23 cellular contexts compared by ENCODE assay signal in genomic region chrX:1144293-1144692, GRCh38.
A peak's percentile ranks its signal among the peaks of the same experiment; 100 is the strongest.
DNase-seq lines count a peak whose midpoint lies in the region; ATAC-seq and TF ChIP-seq lines count a peak whose summit lies in the region.
"Had no signal": no experiment of that assay in that cellular context is flagged by ENCODE, and none has a peak within 500 bp of the region (broad histone marks: within the 10 kb centered on the region; RNA-seq: fewer than 3 reads in every experiment).

No MANE protein-coding gene starts in this region.

- no peaks in the 10 kb centered on the region for H3K9me3 Mint-ChIP-seq in type B pancreatic cell
- H3K9me3 Mint-ChIP-seq: CD4-positive, alpha-beta T cell; CD8-positive, alpha-beta memory T cell had no signal

- H3K4me3 ChIP-seq in esophagus muscularis mucosa (no peak overlapping the region), prostate gland (no peak overlapping the region), lower lobe of right lung (no peak overlapping the region)
- H3K4me3 ChIP-seq: A549; BLaER1 treated with 17β-estradiol and CSF1 and Interleukin-3, amounts not matched to agents 10 nM and 100 nM; GM12878; GM23338; HAP-1 had no signal

- H3K4me1 ChIP-seq in esophagus muscularis mucosa (no peaks in the 10 kb centered on the region), prostate gland (replicated peaks) (no peaks in the 10 kb centered on the region), lower lobe of right lung (no peaks in the 10 kb centered on the region)
- H3K4me1 ChIP-seq: A549; BE2C; BLaER1 treated with 17β-estradiol and CSF1 and Interleukin-3, amounts not matched to agents 10 nM and 100 nM; HAP-1 had no signal

- no peak overlapping the region for H3K4me3 Mint-ChIP-seq in type B pancreatic cell
- H3K4me3 Mint-ChIP-seq: CD14-positive monocyte; CD4-positive, alpha-beta T cell; CD8-positive, alpha-beta memory T cell; GM23338 had no signal

- ATAC-seq in lower lobe of right lung (no peak), HG03354 (IDR thresholded peaks at IDR 0.05; ENCODE audit: poor library complexity, severe bottlenecking, unreplicated experiment) (no peak)
- ATAC-seq: A549, GM12878, GM23338 had no signal

- H3K27ac ChIP-seq in esophagus muscularis mucosa (replicated peaks in 1 of 4) (no peak overlapping the region), prostate gland (no peak overlapping the region), lower lobe of right lung (no peak overlapping the region)
- H3K27ac ChIP-seq: A549; BLaER1 treated with 17β-estradiol and CSF1 and Interleukin-3, amounts not matched to agents 10 nM and 100 nM had no signal

- peaks cover 0 to 43% (median 0%) of the 10 kb centered on the region in 4 donors for H3K27me3 ChIP-seq in esophagus muscularis mucosa
- H3K27me3 ChIP-seq in prostate gland (replicated peaks; ENCODE audit: insufficient read depth) = no peaks in the 10 kb centered on the region
- peaks cover 10% of the 10 kb centered on the region for H3K27me3 ChIP-seq in lower lobe of right lung (ENCODE audit: low read depth)
- H3K27me3 ChIP-seq: BE2C; BLaER1 treated with 17β-estradiol and CSF1 and Interleukin-3, amounts not matched to agents 10 nM and 100 nM had no signal

- H3K36me3 ChIP-seq in esophagus muscularis mucosa = no peaks in the 10 kb centered on the region
- no peaks in the 10 kb centered on the region for H3K36me3 ChIP-seq in prostate gland
- H3K36me3 ChIP-seq in lower lobe of right lung = no peaks in the 10 kb centered on the region
- H3K36me3 ChIP-seq: BE2C; BLaER1 treated with 17β-estradiol and CSF1 and Interleukin-3, amounts not matched to agents 10 nM and 100 nM; HAP-1 had no signal

- TF ChIP-seq EP300 in esophagus muscularis mucosa (IDR thresholded peaks at IDR 0.05) = no peak

- H3K9me3 ChIP-seq in esophagus muscularis mucosa (no peaks in the 10 kb centered on the region), prostate gland (no peaks in the 10 kb centered on the region), lower lobe of right lung (no peaks in the 10 kb centered on the region)
- H3K9me3 ChIP-seq: A549; BE2C; BLaER1 treated with 17β-estradiol and CSF1 and Interleukin-3, amounts not matched to agents 10 nM and 100 nM; HAP-1 had no signal

- CTCF ChIA-PET in HEK293T (lab: Yijun Ruan, JAX) = no interaction called here

- TF ChIP-seq CTCF in esophagus muscularis mucosa (IDR thresholded peaks at IDR 0.05) (no peak), type B pancreatic cell (conservative IDR thresholded peaks at IDR 0.05) (no peak), prostate gland (IDR thresholded peaks at IDR 0.05) (no peak), lower lobe of right lung (IDR thresholded peaks at IDR 0.05) (no peak)

- no peaks in the 10 kb centered on the region for H3K36me3 Mint-ChIP-seq in type B pancreatic cell
- H3K36me3 Mint-ChIP-seq: CD14-positive monocyte; CD8-positive, alpha-beta memory T cell had no signal

- no peak for TF ChIP-seq POLR2A in esophagus muscularis mucosa (IDR thresholded peaks at IDR 0.05; ENCODE audit: low read depth)
- no peak for TF ChIP-seq POLR2A in prostate gland (IDR thresholded peaks at IDR 0.05)

- POLR2A ChIA-PET in HEK293T (lab: Yijun Ruan, JAX) = no interaction called here

- no peaks in the 10 kb centered on the region for H3K4me1 Mint-ChIP-seq in type B pancreatic cell (ENCODE audit: unreplicated experiment)
- H3K4me1 Mint-ChIP-seq: CD14-positive monocyte; CD8-positive, alpha-beta memory T cell; GM23338 had no signal

- no peak overlapping the region for H3K27ac Mint-ChIP-seq in type B pancreatic cell
- H3K27ac Mint-ChIP-seq: CD14-positive monocyte; CD4-positive, alpha-beta T cell; CD8-positive, alpha-beta memory T cell; GM23338 had no signal

- DNase-seq in H4 (ENCODE audit: low spot score) = peak; percentile 58
- DNase-seq in HEK293T (ENCODE audit: extremely low spot score) = no peak
- DNase-seq in esophagus muscularis mucosa (ENCODE audit: extremely low spot score) = peak; percentile 64
- peak; percentile 3 for DNase-seq in type B pancreatic cell (ENCODE audit: extremely low spot score, unreplicated experiment)
- DNase-seq in prostate gland (ENCODE audit: low spot score) = no peak
- DNase-seq in lower lobe of right lung = no peak
- DNase-seq: 8988T; ACHN; AML-193; BE2C; CD4-positive, alpha-beta T cell; CD8-positive, alpha-beta memory T cell; DMS 273 treated with DMSO at 0.1 percent for 48 hours; DMS79; EL; GDM1 had no signal

- H3K27me3 Mint-ChIP-seq in type B pancreatic cell = peaks cover 7% of the 10 kb centered on the region
- H3K27me3 Mint-ChIP-seq: CD4-positive, alpha-beta T cell had no signal

- intact Hi-C loops in esophagus muscularis mucosa (cut with DNase I) = no loop called here
- intact Hi-C loops in prostate gland (cut with DNase I) = no loop called here
- intact Hi-C loops in lower lobe of right lung (cut with DNase I) = no loop called here

- WGBS in esophagus muscularis mucosa = 69% methylated on average over 11 of the region's 11 CpGs
- 32% methylated on average over 11 of the region's 11 CpGs for WGBS in prostate gland

TF ChIP-seq in HEK293T, 16 proteins besides CTCF, POLR2A, EP300 and RAD21:
- no peak for TF ChIP-seq ELF4 (IDR thresholded peaks at IDR 0.05)
- TF ChIP-seq ARNT (IDR thresholded peaks at IDR 0.05) = no peak
- TF ChIP-seq PKNOX1 (IDR thresholded peaks at IDR 0.05) = peak; percentile 67
- 0 out of 2 replicates have a peak, but pooled peaks have one; percentile 67 for TF ChIP-seq CTBP1 (IDR thresholded peaks at IDR 0.05; ENCODE audit: borderline replicate concordance)
- TF ChIP-seq HDGF (IDR thresholded peaks at IDR 0.05; ENCODE audit: borderline replicate concordance) = no peak

Comparison
In these comparisons a context has a peak if more than half of its experiments do, and no peak if none do; other contexts are left out.
1. DNase-seq: peak in H4 (single experiment), esophagus muscularis mucosa (single experiment) and type B pancreatic cell (single experiment); none in HEK293T (single experiment), prostate gland (single experiment) and lower lobe of right lung (single experiment).